In the genomic region with DNA sequence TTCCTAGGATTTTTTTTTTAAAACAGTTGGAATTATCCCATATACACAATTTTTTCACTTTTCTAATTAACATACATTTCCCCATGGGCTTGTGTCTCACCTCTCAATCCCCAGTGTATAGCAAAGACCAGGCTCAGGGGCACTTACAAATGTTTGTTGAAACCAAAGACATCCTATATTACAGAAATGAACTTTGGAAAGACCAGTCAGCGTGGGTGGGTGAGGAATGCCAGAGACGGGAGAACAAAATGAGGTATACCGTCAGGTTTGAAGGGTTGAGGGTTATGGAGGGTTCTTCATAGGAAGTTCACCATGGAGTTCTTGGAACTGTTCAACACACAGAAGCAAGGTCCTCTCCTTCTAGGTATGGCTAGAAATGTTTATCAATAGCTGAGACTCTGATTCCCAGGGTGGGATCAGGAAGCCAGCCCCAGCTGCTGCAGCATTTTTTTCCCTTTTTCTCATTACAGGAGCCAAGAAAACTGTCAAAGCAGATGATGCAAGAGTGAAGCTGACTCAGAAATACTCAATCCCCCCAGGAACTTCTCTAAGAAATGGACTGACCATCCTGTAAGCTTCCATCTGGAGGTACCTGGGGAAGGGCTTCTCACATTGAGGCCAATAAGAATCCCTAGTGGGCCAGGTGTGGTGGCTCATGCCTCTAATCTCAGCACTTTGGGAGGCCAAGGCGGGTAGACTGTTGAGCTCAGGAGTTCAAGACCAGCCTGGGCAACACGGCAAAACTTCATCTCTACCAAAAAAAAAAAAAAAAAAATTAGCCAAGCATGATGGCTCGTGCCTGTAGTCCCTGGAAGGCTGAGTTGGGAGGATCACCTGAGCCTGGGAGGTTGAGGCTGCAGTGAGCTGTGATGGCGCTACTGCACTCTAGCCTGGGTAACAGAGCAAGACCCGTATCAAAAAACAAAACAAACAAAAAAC, we compare ENCODE assay signal across 1 cellular context.
TF ChIP-seq lines count a peak whose summit lies in the region.

No MANE protein-coding gene starts in this region.

TF ChIP-seq in GM23338, 12 proteins besides CTCF, POLR2A, EP300 and RAD21:
- TF ChIP-seq, protein P1, sequence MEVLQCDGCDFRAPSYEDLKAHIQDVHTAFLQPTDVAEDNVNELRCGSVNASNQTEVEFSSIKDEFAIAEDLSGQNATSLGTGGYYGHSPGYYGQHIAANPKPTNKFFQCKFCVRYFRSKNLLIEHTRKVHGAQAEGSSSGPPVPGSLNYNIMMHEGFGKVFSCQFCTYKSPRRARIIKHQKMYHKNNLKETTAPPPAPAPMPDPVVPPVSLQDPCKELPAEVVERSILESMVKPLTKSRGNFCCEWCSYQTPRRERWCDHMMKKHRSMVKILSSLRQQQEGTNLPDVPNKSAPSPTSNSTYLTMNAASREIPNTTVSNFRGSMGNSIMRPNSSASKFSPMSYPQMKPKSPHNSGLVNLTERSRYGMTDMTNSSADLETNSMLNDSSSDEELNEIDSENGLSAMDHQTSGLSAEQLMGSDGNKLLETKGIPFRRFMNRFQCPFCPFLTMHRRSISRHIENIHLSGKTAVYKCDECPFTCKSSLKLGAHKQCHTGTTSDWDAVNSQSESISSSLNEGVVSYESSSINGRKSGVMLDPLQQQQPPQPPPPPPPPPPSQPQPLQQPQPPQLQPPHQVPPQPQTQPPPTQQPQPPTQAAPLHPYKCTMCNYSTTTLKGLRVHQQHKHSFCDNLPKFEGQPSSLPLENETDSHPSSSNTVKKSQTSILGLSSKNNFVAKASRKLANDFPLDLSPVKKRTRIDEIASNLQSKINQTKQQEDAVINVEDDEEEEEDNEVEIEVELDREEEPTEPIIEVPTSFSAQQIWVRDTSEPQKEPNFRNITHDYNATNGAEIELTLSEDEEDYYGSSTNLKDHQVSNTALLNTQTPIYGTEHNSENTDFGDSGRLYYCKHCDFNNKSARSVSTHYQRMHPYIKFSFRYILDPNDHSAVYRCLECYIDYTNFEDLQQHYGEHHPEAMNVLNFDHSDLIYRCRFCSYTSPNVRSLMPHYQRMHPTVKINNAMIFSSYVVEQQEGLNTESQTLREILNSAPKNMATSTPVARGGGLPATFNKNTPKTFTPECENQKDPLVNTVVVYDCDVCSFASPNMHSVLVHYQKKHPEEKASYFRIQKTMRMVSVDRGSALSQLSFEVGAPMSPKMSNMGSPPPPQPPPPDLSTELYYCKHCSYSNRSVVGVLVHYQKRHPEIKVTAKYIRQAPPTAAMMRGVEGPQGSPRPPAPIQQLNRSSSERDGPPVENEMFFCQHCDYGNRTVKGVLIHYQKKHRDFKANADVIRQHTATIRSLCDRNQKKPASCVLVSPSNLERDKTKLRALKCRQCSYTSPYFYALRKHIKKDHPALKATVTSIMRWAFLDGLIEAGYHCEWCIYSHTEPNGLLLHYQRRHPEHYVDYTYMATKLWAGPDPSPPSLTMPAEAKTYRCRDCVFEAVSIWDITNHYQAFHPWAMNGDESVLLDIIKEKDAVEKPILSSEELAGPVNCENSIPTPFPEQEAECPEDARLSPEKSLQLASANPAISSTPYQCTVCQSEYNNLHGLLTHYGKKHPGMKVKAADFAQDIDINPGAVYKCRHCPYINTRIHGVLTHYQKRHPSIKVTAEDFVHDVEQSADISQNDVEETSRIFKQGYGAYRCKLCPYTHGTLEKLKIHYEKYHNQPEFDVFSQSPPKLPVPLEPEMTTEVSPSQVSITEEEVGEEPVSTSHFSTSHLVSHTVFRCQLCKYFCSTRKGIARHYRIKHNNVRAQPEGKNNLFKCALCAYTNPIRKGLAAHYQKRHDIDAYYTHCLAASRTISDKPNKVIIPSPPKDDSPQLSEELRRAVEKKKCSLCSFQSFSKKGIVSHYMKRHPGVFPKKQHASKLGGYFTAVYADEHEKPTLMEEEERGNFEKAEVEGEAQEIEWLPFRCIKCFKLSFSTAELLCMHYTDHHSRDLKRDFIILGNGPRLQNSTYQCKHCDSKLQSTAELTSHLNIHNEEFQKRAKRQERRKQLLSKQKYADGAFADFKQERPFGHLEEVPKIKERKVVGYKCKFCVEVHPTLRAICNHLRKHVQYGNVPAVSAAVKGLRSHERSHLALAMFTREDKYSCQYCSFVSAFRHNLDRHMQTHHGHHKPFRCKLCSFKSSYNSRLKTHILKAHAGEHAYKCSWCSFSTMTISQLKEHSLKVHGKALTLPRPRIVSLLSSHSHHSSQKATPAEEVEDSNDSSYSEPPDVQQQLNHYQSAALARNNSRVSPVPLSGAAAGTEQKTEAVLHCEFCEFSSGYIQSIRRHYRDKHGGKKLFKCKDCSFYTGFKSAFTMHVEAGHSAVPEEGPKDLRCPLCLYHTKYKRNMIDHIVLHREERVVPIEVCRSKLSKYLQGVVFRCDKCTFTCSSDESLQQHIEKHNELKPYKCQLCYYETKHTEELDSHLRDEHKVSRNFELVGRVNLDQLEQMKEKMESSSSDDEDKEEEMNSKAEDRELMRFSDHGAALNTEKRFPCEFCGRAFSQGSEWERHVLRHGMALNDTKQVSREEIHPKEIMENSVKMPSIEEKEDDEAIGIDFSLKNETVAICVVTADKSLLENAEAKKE (CRISPR knock-in tag; IDR thresholded peaks at IDR 0.05) = no peak
- TF ChIP-seq POLR2AphosphoS5 (IDR thresholded peaks at IDR 0.05; ENCODE audit: low read depth) (no peak), ZNF114 (CRISPR knock-in tag; IDR thresholded peaks at IDR 0.05) (no peak), NANOG (IDR thresholded peaks at IDR 0.05; ENCODE audit: borderline replicate concordance) (no peak), EZH2phosphoT487 (IDR thresholded peaks at IDR 0.05; ENCODE audit: unreplicated experiment) (no peak), EZH2 (IDR thresholded peaks at IDR 0.05; ENCODE audit: low read depth, unreplicated experiment) (no peak), JUNB (IDR thresholded peaks at IDR 0.05; ENCODE audit: unreplicated experiment) (no peak)
- TF ChIP-seq, protein P2, sequence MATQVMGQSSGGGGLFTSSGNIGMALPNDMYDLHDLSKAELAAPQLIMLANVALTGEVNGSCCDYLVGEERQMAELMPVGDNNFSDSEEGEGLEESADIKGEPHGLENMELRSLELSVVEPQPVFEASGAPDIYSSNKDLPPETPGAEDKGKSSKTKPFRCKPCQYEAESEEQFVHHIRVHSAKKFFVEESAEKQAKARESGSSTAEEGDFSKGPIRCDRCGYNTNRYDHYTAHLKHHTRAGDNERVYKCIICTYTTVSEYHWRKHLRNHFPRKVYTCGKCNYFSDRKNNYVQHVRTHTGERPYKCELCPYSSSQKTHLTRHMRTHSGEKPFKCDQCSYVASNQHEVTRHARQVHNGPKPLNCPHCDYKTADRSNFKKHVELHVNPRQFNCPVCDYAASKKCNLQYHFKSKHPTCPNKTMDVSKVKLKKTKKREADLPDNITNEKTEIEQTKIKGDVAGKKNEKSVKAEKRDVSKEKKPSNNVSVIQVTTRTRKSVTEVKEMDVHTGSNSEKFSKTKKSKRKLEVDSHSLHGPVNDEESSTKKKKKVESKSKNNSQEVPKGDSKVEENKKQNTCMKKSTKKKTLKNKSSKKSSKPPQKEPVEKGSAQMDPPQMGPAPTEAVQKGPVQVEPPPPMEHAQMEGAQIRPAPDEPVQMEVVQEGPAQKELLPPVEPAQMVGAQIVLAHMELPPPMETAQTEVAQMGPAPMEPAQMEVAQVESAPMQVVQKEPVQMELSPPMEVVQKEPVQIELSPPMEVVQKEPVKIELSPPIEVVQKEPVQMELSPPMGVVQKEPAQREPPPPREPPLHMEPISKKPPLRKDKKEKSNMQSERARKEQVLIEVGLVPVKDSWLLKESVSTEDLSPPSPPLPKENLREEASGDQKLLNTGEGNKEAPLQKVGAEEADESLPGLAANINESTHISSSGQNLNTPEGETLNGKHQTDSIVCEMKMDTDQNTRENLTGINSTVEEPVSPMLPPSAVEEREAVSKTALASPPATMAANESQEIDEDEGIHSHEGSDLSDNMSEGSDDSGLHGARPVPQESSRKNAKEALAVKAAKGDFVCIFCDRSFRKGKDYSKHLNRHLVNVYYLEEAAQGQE (IDR thresholded peaks at IDR 0.05; ENCODE audit: unreplicated experiment) = no peak
